In genomic region chr7:142808802-142809583, GRCh38 we compare ENCODE assay signal across 8 cellular contexts.
DNase-seq lines count a peak whose midpoint lies in the region; ATAC-seq and TF ChIP-seq lines count a peak whose summit lies in the region.

No MANE protein-coding gene starts in this region.

- peak; percentile 16 for DNase-seq in NCI-H2107 treated with DMSO at 0.1 percent for 48 hours (lab: John Stamatoyannopoulos, UW; ENCODE audit: unreplicated experiment)
- DNase-seq in NCI-H2107 (lab: John Stamatoyannopoulos, UW): no peak
- DNase-seq in activated CD4-positive, alpha-beta T cell treated with anti-CD3 and anti-CD28 coated beads, Interleukin-2, amount 50 U/mL, for 24 hours (ENCODE audit: low read depth in 1 of 2, low spot score in 1 of 2): peak; percentile 83 to 95
- peak; percentile 19 to 30 for DNase-seq in erythroblast (lab: John Stamatoyannopoulos, UW)
- DNase-seq in stimulated activated CD8-positive, alpha-beta memory T cell treated with anti-CD3 and anti-CD28 coated beads, Interleukin-15, amount 100 ng/mL, for 48 hours (ENCODE audit: low read depth in 2 of 2): peak; percentile 88 to 89
- no peak for DNase-seq in LoVo (ENCODE audit: low spot score)
- no peak for DNase-seq in Ammon's horn (ENCODE audit: low spot score)

- no peak for TF ChIP-seq POLR2A in erythroblast (IDR thresholded peaks at IDR 0.05; ENCODE audit: low read length)

- peak; percentile 85 for ATAC-seq in HG03378 (IDR thresholded peaks at IDR 0.05; ENCODE audit: unreplicated experiment)

Comparison
In these comparisons a context has a peak if more than half of its experiments do, and no peak if none do; other contexts are left out.
1. DNase-seq: peak in NCI-H2107 treated with DMSO at 0.1 percent for 48 hours (single experiment), activated CD4-positive, alpha-beta T cell treated with anti-CD3 and anti-CD28 coated beads, Interleukin-2, amount 50 U/mL, for 24 hours (2 of 2), erythroblast (2 of 2) and stimulated activated CD8-positive, alpha-beta memory T cell treated with anti-CD3 and anti-CD28 coated beads, Interleukin-15, amount 100 ng/mL, for 48 hours (2 of 2); none in NCI-H2107 (single experiment), LoVo (single experiment) and Ammon's horn (single experiment).